Comparison of ENCODE assay signal across 18 cellular contexts in the genomic region with DNA sequence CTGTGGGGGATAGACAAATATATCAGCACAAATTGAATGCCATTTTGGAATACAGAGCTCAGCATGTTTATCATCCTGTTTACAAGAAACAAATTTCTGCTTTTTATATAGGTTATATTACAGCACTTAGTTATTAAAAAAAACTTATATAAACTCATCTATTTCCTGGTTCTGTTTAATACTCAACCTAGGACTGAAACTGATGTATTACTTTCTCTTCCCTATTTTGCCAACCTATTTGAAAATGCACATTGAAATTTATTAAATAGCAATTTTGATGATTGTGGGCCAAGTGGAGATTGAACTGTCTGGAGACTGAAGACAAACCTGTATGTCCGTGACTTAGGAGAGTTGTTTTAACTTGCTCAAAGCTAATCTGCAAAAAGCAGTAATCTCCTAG.
DNase-seq lines count a peak whose midpoint lies in the region; ATAC-seq, FAIRE-seq and TF ChIP-seq lines count a peak whose summit lies in the region.
"Had no signal": no experiment of that assay in that cellular context is flagged by ENCODE, and none has a peak within 500 bp of the region (broad histone marks: within the 10 kb centered on the region; RNA-seq: fewer than 3 reads in every experiment).

No MANE protein-coding gene starts in this region.

- TF ChIP-seq EP300 in neural cell (conservative IDR thresholded peaks at IDR 0.05; ENCODE audit: poor library complexity, severe bottlenecking) = no peak

- no peak overlapping the region for H2AFZ ChIP-seq in neural cell (ENCODE audit: low read depth, low read length)

- no peaks in the 10 kb centered on the region for H3F3A ChIP-seq in neural cell (ENCODE audit: insufficient read depth, low read length, poor library complexity, severe bottlenecking)

- no peaks in the 10 kb centered on the region for H3K9me2 ChIP-seq in neural cell (ENCODE audit: insufficient read depth, low read length)

- H3K4me3 ChIP-seq in neural cell (ENCODE audit: low read length) = no peak overlapping the region
- no peak overlapping the region for H3K4me3 ChIP-seq in BE2C (ENCODE audit: low read depth, low read length)
- H3K4me3 ChIP-seq: gastroesophageal sphincter, psoas muscle, SK-N-MC had no signal

- TF ChIP-seq RAD21 in neural cell (conservative IDR thresholded peaks at IDR 0.05) = no peak

- H3K4me2 ChIP-seq in neural cell (ENCODE audit: low read length) = no peak overlapping the region

- H3K36me3 ChIP-seq in neural cell (ENCODE audit: insufficient read depth, low read length) (no peaks in the 10 kb centered on the region), BE2C (no peaks in the 10 kb centered on the region)
- H3K36me3 ChIP-seq: gastroesophageal sphincter had no signal

- no peak for DNase-seq in BE2C
- DNase-seq in NCI-H510A treated with DMSO at 0.1 percent for 48 hours (lab: John Stamatoyannopoulos, UW) = no peak
- DNase-seq in RCC 7860 (ENCODE audit: low spot score) = no peak
- DNase-seq: activated CD4-positive, CD25-positive, alpha-beta regulatory T cell treated with anti-CD3 and anti-CD28 coated beads, Interleukin-2, amount 50 U/mL, for 72 hours; CD8-positive, alpha-beta T cell; GDM1; NCI-H1092; NCI-H69; psoas muscle; substantia nigra had no signal

- no peaks in the 10 kb centered on the region for H3K79me2 ChIP-seq in neural cell (replicated peaks; ENCODE audit: insufficient read depth, low read length)

- no peaks in the 10 kb centered on the region for H3K4me1 ChIP-seq in BE2C
- H3K4me1 ChIP-seq: psoas muscle had no signal

- no peak overlapping the region for H3K9ac ChIP-seq in neural cell (ENCODE audit: low read length)

- no peak for FAIRE-seq in RCC 7860 (lab: Jason Lieb, UNC)
- FAIRE-seq: astrocyte, keratinocyte had no signal

- TF ChIP-seq CTCF in neural cell (IDR thresholded peaks at IDR 0.05; ENCODE audit: poor library complexity, severe bottlenecking) = no peak
- TF ChIP-seq CTCF in BE2C (IDR thresholded peaks at IDR 0.05; ENCODE audit: low read depth, low read length) = no peak

- H3K9me3 ChIP-seq in neural cell (ENCODE audit: low read length) (no peaks in the 10 kb centered on the region), BE2C (no peaks in the 10 kb centered on the region)
- H3K9me3 ChIP-seq: gastroesophageal sphincter, psoas muscle had no signal

- no peaks in the 10 kb centered on the region for H4K20me1 ChIP-seq in neural cell (ENCODE audit: insufficient read depth)

- no peaks in the 10 kb centered on the region for H3K27me3 ChIP-seq in neural cell (ENCODE audit: insufficient read depth, low read depth, low read length)
- H3K27me3 ChIP-seq in BE2C = no peaks in the 10 kb centered on the region
- H3K27me3 ChIP-seq: gastroesophageal sphincter had no signal

- peak overlapping the region; percentile 78 for H3K27ac ChIP-seq in neural cell (ENCODE audit: low read length)
- H3K27ac ChIP-seq: gastroesophageal sphincter, psoas muscle, SK-N-MC had no signal

- ATAC-seq in GM18868 (IDR thresholded peaks at IDR 0.05; ENCODE audit: unreplicated experiment) (peak; percentile 83), GM21717 (IDR thresholded peaks at IDR 0.05; ENCODE audit: unreplicated experiment) (peak; percentile 79), HG03159 (IDR thresholded peaks at IDR 0.05; ENCODE audit: unreplicated experiment) (peak; percentile 94)
- ATAC-seq: CD8-positive, alpha-beta T cell; gastroesophageal sphincter; psoas muscle had no signal

TF ChIP-seq in neural cell, 6 proteins besides CTCF, POLR2A, EP300 and RAD21:
- TF ChIP-seq EZH2 (IDR thresholded peaks at IDR 0.05; ENCODE audit: borderline replicate concordance, insufficient read depth, low read length, poor library complexity, severe bottlenecking) (no peak), POLR2AphosphoS5 (IDR thresholded peaks at IDR 0.05) (no peak), MXI1 (conservative IDR thresholded peaks at IDR 0.05; ENCODE audit: poor library complexity, severe bottlenecking) (no peak), TAF1 (IDR thresholded peaks at IDR 0.05; ENCODE audit: low read depth) (no peak), SMC3 (conservative IDR thresholded peaks at IDR 0.05; ENCODE audit: poor library complexity) (no peak)
- TF ChIP-seq, protein P1, sequence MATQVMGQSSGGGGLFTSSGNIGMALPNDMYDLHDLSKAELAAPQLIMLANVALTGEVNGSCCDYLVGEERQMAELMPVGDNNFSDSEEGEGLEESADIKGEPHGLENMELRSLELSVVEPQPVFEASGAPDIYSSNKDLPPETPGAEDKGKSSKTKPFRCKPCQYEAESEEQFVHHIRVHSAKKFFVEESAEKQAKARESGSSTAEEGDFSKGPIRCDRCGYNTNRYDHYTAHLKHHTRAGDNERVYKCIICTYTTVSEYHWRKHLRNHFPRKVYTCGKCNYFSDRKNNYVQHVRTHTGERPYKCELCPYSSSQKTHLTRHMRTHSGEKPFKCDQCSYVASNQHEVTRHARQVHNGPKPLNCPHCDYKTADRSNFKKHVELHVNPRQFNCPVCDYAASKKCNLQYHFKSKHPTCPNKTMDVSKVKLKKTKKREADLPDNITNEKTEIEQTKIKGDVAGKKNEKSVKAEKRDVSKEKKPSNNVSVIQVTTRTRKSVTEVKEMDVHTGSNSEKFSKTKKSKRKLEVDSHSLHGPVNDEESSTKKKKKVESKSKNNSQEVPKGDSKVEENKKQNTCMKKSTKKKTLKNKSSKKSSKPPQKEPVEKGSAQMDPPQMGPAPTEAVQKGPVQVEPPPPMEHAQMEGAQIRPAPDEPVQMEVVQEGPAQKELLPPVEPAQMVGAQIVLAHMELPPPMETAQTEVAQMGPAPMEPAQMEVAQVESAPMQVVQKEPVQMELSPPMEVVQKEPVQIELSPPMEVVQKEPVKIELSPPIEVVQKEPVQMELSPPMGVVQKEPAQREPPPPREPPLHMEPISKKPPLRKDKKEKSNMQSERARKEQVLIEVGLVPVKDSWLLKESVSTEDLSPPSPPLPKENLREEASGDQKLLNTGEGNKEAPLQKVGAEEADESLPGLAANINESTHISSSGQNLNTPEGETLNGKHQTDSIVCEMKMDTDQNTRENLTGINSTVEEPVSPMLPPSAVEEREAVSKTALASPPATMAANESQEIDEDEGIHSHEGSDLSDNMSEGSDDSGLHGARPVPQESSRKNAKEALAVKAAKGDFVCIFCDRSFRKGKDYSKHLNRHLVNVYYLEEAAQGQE (IDR thresholded peaks at IDR 0.05; ENCODE audit: borderline replicate concordance) = no peak
